ENCODE assay signal across 18 cellular contexts in the genomic region with DNA sequence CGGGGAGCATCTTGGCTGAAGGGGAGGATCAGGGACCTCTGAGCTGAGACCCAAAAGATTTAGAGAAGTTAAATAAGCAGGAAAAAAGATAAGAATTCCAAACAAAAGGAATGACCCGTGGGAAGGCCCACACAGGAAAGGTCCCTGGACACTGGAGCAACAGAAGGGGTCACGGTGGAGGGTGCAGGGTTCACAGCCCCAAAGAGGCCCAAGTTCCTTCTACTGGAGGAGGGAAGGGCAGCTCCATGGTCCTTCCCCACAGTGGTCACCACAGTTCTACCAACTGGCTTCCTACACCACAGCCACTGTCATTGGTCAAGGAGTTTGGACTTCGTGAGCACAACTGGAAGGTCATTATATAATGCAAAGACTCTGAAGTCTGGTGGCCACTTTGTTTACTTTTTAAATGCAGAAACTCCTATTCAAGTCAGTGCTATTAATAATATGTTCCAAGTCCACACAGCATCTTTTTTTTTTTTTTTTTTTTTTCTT. TPM values are rescaled to one million over a fixed set of nuclear protein-coding genes. Genes with fewer than 3 reads are reported as not detected.
A peak's percentile ranks its signal among the peaks of the same experiment; 100 is the strongest.
DNase-seq lines count a peak whose midpoint lies in the region; ATAC-seq and TF ChIP-seq lines count a peak whose summit lies in the region.
"Had no signal": no experiment of that assay in that cellular context is flagged by ENCODE, and none has a peak within 500 bp of the region (broad histone marks: within the 10 kb centered on the region; RNA-seq: fewer than 3 reads in every experiment).

No MANE protein-coding gene starts in this region.

- H2BK120ac ChIP-seq in IMR-90 (ENCODE audit: low read depth, low read length) = no peak overlapping the region

- dilution Hi-C loops in IMR-90 (cut with HindIII; ENCODE audit: low sequenced_read_pairs, unreplicated experiment) = no loop called here
- dilution Hi-C loops in mammary epithelial cell (cut with HindIII; ENCODE audit: low sequenced_read_pairs) = loop anchor here (25.0 kb wide), 1 partner anchor 336 kb away; no protein-coding TSS in a partner anchor

- H3K18ac ChIP-seq in IMR-90 (ENCODE audit: low read depth, low read length) = 0 out of 2 replicates have a peak overlapping the region, but pooled peaks have one; percentile 7

- DNase-seq in IMR-90 (no peak), mammary epithelial cell (no peak), left lobe of liver (ENCODE audit: low spot score) (no peak), SHP77 treated with DMSO at 0.1 percent for 48 hours (lab: John Stamatoyannopoulos, UW) (no peak), NCI-H1417 (lab: John Stamatoyannopoulos, UW) (no peak), GM10248 (ENCODE audit: extremely low spot score) (no peak)
- no peak for DNase-seq in stimulated activated CD4-positive, alpha-beta T cell treated with anti-CD3 and anti-CD28 coated beads, Interleukin-4, amount 100 ng/mL, for 24 hours
- DNase-seq: activated CD8-positive, alpha-beta memory T cell treated with anti-CD3 and anti-CD28 coated beads for 24 hours; activated naive CD8-positive, alpha-beta T cell treated with anti-CD3 and anti-CD28 coated beads, Interleukin-2, amount 50 U/mL, for 24 hours; Karpas-422; mesendoderm; NCI-H1436 treated with DMSO at 0.1 percent for 48 hours; NCI-H345; NK-92 treated with Interleukin-12 subunit alpha and Interleukin-12 subunit beta, amount 100 ng/mL, for 24 hours; T-helper 17 cell had no signal

- peak overlapping the region; percentile 10 for H2AK9ac ChIP-seq in IMR-90 (replicated peaks; ENCODE audit: low read depth, low read length, poor library complexity)

- H2BK5ac ChIP-seq in IMR-90 (ENCODE audit: low read depth, low read length, poor library complexity, severe bottlenecking) = no peak overlapping the region

- 71% methylated on average over 1 of the region's 4 CpGs; no CpG with 5 or more reads in 1 of the 2 experiments for WGBS in IMR-90 (ENCODE audit: extremely low coverage in 2 of 2, insufficient read length in 1 of 2), 2 experiments
- 98% methylated on average over 3 of the region's 4 CpGs for WGBS in mammary epithelial cell (ENCODE audit: low coverage, missing lambda C conversion rate)

- no peak for TF ChIP-seq RAD21 in IMR-90 (IDR thresholded peaks at IDR 0.05; ENCODE audit: low read length)

- POLR2A ChIA-PET in IMR-90 (lab: Charles Lee; ENCODE audit: unreplicated experiment) = no interaction called here
- POLR2A ChIA-PET in GM10248 (lab: Yijun Ruan, JAX) = no interaction called here

- H2AK5ac ChIP-seq in IMR-90 (ENCODE audit: low read depth, low read length) = peak overlapping the region; percentile 51

- peaks cover 66 to 83% of the 10 kb centered on the region in 2 experiments for H3K79me1 ChIP-seq in IMR-90 (ENCODE audit: low read depth in 1 of 2, low read length in 2 of 2)

- 0 out of 3 replicates have a peak overlapping the region, but pooled peaks have one; percentile 33 for H2BK15ac ChIP-seq in IMR-90 (ENCODE audit: low read depth, low read length)

- no peak overlapping the region for H3K4me3 ChIP-seq in IMR-90 (ENCODE audit: insufficient read depth, low read depth, low read length)
- H3K4me3 ChIP-seq in mammary epithelial cell (replicated peaks in 1 of 3; ENCODE audit: insufficient read depth in 1 of 3, low read depth in 2 of 3, low read length in 3 of 3) = no peak overlapping the region
- H3K4me3 ChIP-seq in subcutaneous abdominal adipose tissue (ENCODE audit: low read depth in 1 of 5, low read length in 5 of 5) = peak overlapping the region in 2 of 5 donors; percentile 17 to 52
- H3K4me3 ChIP-seq: neural progenitor cell had no signal

- no peaks in the 10 kb centered on the region for H3K27me3 ChIP-seq in IMR-90 (ENCODE audit: control insufficient read depth, insufficient read depth, low read length)
- H3K27me3 ChIP-seq in mammary epithelial cell (ENCODE audit: insufficient read depth, low read length) = no peaks in the 10 kb centered on the region
- no peaks in the 10 kb centered on the region for H3K27me3 ChIP-seq in subcutaneous abdominal adipose tissue (ENCODE audit: control insufficient read depth in 5 of 5, insufficient read depth in 4 of 5, low read length in 5 of 5)

- H3K4me2 ChIP-seq in IMR-90 (ENCODE audit: low read depth, low read length) = no peak overlapping the region
- peak overlapping the region; percentile 50 for H3K4me2 ChIP-seq in mammary epithelial cell (ENCODE audit: insufficient read depth, low read depth, low read length)
- H3K4me2 ChIP-seq: neural progenitor cell had no signal

- H3K23ac ChIP-seq in IMR-90 (ENCODE audit: low read depth, low read length) = peak overlapping the region; percentile 12; the same call in 1 of the 2 replicates

- no peak for TF ChIP-seq POLR2A in IMR-90 (IDR thresholded peaks at IDR 0.05; ENCODE audit: low read depth, low read length)

- H3K36me3 ChIP-seq in IMR-90 (ENCODE audit: control insufficient read depth, insufficient read depth, low read length) (peaks cover 6% of the 10 kb centered on the region; the same call in 1 of the 2 replicates), mammary epithelial cell (ENCODE audit: insufficient read depth, low read length) (peaks cover 4% of the 10 kb centered on the region), subcutaneous abdominal adipose tissue (ENCODE audit: control insufficient read depth in 5 of 5, insufficient read depth in 5 of 5, low read length in 5 of 5) (peaks cover 0 to 5% (median 4%) of the 10 kb centered on the region in 5 donors)
- H3K36me3 ChIP-seq: neural progenitor cell had no signal

- no peak overlapping the region for H3K27ac ChIP-seq in IMR-90 (ENCODE audit: insufficient read depth, low read length)
- no peak overlapping the region for H3K27ac ChIP-seq in mammary epithelial cell (ENCODE audit: insufficient read depth, low read depth, low read length)
- peak overlapping the region; percentile 95 for H3K27ac ChIP-seq in subcutaneous abdominal adipose tissue (ENCODE audit: low read depth, low read length)
- H3K27ac ChIP-seq: neural progenitor cell had no signal

- peaks cover 28% of the 10 kb centered on the region for H3K9me1 ChIP-seq in IMR-90 (ENCODE audit: insufficient read depth, low read length)

- intact Hi-C loops in IMR-90 (cut with micrococcal nuclease) = no loop called here
- intact Hi-C loops in mammary epithelial cell (cut with micrococcal nuclease) = no loop called here

- BruUV-seq in IMR-90 (replicated peaks; lab: Mats Ljungman, UMichigan) (no TSS peak), mammary epithelial cell (replicated peaks; lab: Mats Ljungman, UMichigan) (no TSS peak)

- in situ Hi-C loops in IMR-90 (cut with MboI; ENCODE audit: low sequenced_read_pairs) (loop anchor here (5.0 kb wide), 1 partner anchor 169 kb away; no protein-coding TSS in a partner anchor), mammary epithelial cell (cut with MboI; ENCODE audit: low sequenced_read_pairs in 2 of 2) (loop anchor here (10.0 to 25.0 kb wide), 3 partner anchors 146 to 336 kb away; no protein-coding TSS in a partner anchor)

- ATAC-seq in IMR-90 (ENCODE audit: low read depth) (peak; percentile 5; the same call in 1 of the 2 replicates), left lobe of liver (peak; percentile 34)
- ATAC-seq: activated naive CD8-positive, alpha-beta T cell treated with anti-CD3 and anti-CD28 coated beads, Interleukin-2, amount 50 U/mL, for 24 hours; activated T-helper 17 cell treated with anti-CD3 and anti-CD28 coated beads, Interleukin-2, amount 50 U/mL, for 72 hours; T-helper 17 cell had no signal

- H3K9ac ChIP-seq in IMR-90 (ENCODE audit: low read depth, low read length) (no peak overlapping the region), mammary epithelial cell (ENCODE audit: insufficient read depth, low read length) (no peak overlapping the region), subcutaneous abdominal adipose tissue (ENCODE audit: low read length in 5 of 5) (peak overlapping the region in 3 of 5 donors; percentile 42 to 49 (median 44))
- H3K9ac ChIP-seq: neural progenitor cell had no signal

- H3K56ac ChIP-seq in IMR-90 (ENCODE audit: extremely low read depth, insufficient read depth, low read length) = no peak overlapping the region

- H3K79me2 ChIP-seq in mammary epithelial cell (ENCODE audit: insufficient read depth, low read length) = peaks cover 95% of the 10 kb centered on the region

- peaks cover 21% of the 10 kb centered on the region for H3K4me1 ChIP-seq in IMR-90 (ENCODE audit: control insufficient read depth, insufficient read depth, low read length)
- peaks cover 33% of the 10 kb centered on the region for H3K4me1 ChIP-seq in mammary epithelial cell (ENCODE audit: insufficient read depth, low read length)
- H3K4me1 ChIP-seq in subcutaneous abdominal adipose tissue (ENCODE audit: control insufficient read depth in 5 of 5, insufficient read depth in 5 of 5, low read length in 5 of 5) = peaks cover 16 to 83% (median 74%) of the 10 kb centered on the region in 5 donors

- H3K4ac ChIP-seq in IMR-90 (ENCODE audit: low read depth, low read length) = peak overlapping the region; percentile 10; the same call in 1 of the 2 replicates

- H4K20me1 ChIP-seq in IMR-90 (ENCODE audit: insufficient read depth, low read length) (peaks cover 53% of the 10 kb centered on the region), mammary epithelial cell (ENCODE audit: insufficient read depth, low read length) (no peaks in the 10 kb centered on the region)

- H2AFZ ChIP-seq in IMR-90 (replicated peaks; ENCODE audit: low read length, poor library complexity) (peak overlapping the region; percentile 8), mammary epithelial cell (ENCODE audit: low read depth, low read length) (no peak overlapping the region)
- H2AFZ ChIP-seq: neural progenitor cell had no signal

- TF ChIP-seq CTCF in IMR-90 (conservative IDR thresholded peaks at IDR 0.05; ENCODE audit: low read depth, low read length) (no peak), mammary epithelial cell (conservative IDR thresholded peaks at IDR 0.05 in 1 of 2, IDR thresholded peaks at IDR 0.05 in 1 of 2; ENCODE audit: extremely low read depth in 1 of 2, insufficient read depth in 1 of 2, low read depth in 1 of 2, low read length in 2 of 2) (no peak), GM10248 (IDR thresholded peaks at IDR 0.05; ENCODE audit: control extremely low read depth, extremely low read depth, low read depth, missing control alignments) (no peak)

- H3K9me3 ChIP-seq in IMR-90 (ENCODE audit: control insufficient read depth, insufficient read depth, low read length) (no peaks in the 10 kb centered on the region), mammary epithelial cell (replicated peaks; ENCODE audit: insufficient read depth, low read length) (no peaks in the 10 kb centered on the region), subcutaneous abdominal adipose tissue (ENCODE audit: control insufficient read depth in 5 of 5, low read length in 5 of 5) (no peaks in the 10 kb centered on the region)

- peak overlapping the region; percentile 35 to 68; a peak in 2 of 4 replicates for H4K8ac ChIP-seq in IMR-90 (ENCODE audit: low read depth in 2 of 2, low read length in 2 of 2)

- no peak overlapping the region for H4K5ac ChIP-seq in IMR-90 (ENCODE audit: low read depth, low read length)

- no peak overlapping the region for H2BK20ac ChIP-seq in IMR-90 (ENCODE audit: low read depth, low read length)

- peak overlapping the region; percentile 44; the same call in 1 of the 2 replicates for H4K91ac ChIP-seq in IMR-90 (ENCODE audit: insufficient read depth, low read depth, low read length)

- CTCF ChIA-PET in IMR-90 (lab: Yijun Ruan, JAX) (no interaction called here), mammary epithelial cell (lab: Charles Lee; ENCODE audit: low non-redundant PET) (no interaction called here), GM10248 (lab: Yijun Ruan, JAX) (interaction anchor here (1.1 kb wide), 1 partner anchor 16 kb away, joined by 3 read pairs; no protein-coding TSS in a partner anchor)

- H3K14ac ChIP-seq in IMR-90 (replicated peaks; ENCODE audit: low read depth, low read length) = no peak overlapping the region

RNA-seq across cellular contexts. Expression of a gene that starts 5.4 kb away (rescaled TPM):
- total RNA-seq in IMR-90 (2012; rRNA removed) = 19.4 and 25.3 TPM in 2 replicates
- polyA plus RNA-seq in IMR-90 (2012; rRNA removed) = 10.6 and 15.6 TPM in 2 replicates
- 5.8 and 8.5 TPM in 2 replicates for polyA plus RNA-seq in IMR-90 (2012; cell fraction: cytosol; rRNA removed)
- polyA plus RNA-seq in IMR-90 (2012; cell fraction: nucleus; rRNA removed; ENCODE audit: low replicate concordance) = 28.1 and 43.3 TPM in 2 replicates
- 10 to 100 TPM; 29.1 to 36.7 TPM for total RNA-seq in mammary epithelial cell
- polyA plus RNA-seq in mammary epithelial cell = 28.0 TPM
- polyA minus RNA-seq in mammary epithelial cell = 90.3 TPM
- 10.5 TPM for total RNA-seq in left lobe of liver

Comparison
In these comparisons a context has a peak if more than half of its experiments do, and no peak if none do; other contexts are left out.
1. H3K9ac ChIP-seq: peak in subcutaneous abdominal adipose tissue (3 of 5); none in IMR-90 (single experiment) and mammary epithelial cell (single experiment).